ENCODE assay signal across 7 cellular contexts in the genomic region with DNA sequence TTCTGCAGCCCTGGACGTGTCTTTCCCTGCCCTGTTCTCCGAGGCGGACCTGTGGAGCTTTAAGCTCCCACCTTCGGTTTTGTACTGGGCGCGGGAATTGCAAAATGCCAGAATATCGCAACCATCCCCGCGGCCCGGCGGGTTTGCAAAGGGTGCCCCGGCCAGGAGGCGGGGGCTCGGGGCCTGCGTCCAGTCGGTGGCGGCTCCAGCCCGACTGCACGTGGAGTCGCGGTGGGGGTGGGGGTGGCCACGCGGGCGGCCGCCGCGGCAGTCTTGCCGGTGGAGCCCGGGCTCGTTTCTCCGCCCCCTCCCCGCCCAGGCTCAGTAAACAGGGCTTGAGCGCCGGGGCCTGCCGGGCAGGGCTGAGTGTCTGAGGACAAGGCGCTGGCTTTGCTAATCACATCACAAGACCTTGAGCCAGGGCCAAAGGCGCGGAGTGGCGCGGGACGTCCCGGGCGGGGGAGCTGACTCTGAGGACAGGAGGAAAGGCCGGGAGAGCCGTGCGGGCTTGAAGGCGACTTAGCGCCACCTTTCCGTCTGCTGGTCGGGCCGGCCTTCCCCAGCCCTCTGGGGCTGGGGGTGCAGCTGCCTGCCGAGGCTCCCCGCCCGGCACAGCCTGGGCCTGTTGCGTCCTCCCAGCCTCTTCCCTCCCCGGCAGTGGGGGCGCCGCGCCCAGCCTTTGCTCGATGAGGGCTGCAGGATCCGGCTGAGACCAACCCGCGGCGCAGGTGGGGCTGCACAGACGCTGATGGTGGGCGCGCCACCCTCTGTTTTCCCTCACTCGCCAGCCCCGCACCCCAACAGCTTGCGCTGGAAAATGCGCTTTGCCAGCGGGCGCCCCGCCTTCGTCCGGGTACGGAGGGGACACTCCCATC. TPM values are rescaled to one million over a fixed set of nuclear protein-coding genes. Genes with fewer than 3 reads are reported as not detected.
DNase-seq lines count a peak whose midpoint lies in the region; ATAC-seq, FAIRE-seq and TF ChIP-seq lines count a peak whose summit lies in the region.

No MANE protein-coding gene starts in this region.

- no peak for TF ChIP-seq CTCF in right lobe of liver (IDR thresholded peaks at IDR 0.05)

- H3K36me3 ChIP-seq in right lobe of liver, result peaks cover 0 to 32% (median 5%) of the 10 kb centered on the region in 4 donors

- peaks cover 2 to 35% (median 13%) of the 10 kb centered on the region in 4 donors for H3K4me1 ChIP-seq in right lobe of liver

- H3K27ac ChIP-seq in right lobe of liver, result peak overlapping the region; percentile 97 to 98 (median 98)

- peak overlapping the region; percentile 81 to 92 (median 84) for H3K4me3 ChIP-seq in right lobe of liver

- intact Hi-C loops in right lobe of liver (cut with DNase I), result loop anchor here (10.0 kb wide), 3 partner anchors 62 to 252 kb away; no protein-coding TSS in a partner anchor

- WGBS in right lobe of liver (ENCODE audit: insufficient coverage, low coverage, low lambda C conversion rate, missing lambda C conversion rate), result no CpG with 5 or more reads among the region's 77 CpGs

- H3K9me3 ChIP-seq in right lobe of liver, result no peaks in the 10 kb centered on the region

- FAIRE-seq in GM12892 (lab: Jason Lieb, UNC), result peak; percentile 66

- H3K27me3 ChIP-seq in right lobe of liver, result no peaks in the 10 kb centered on the region

- ATAC-seq in HG02938 (IDR thresholded peaks at IDR 0.05; ENCODE audit: unreplicated experiment) (peak; percentile 6), right lobe of liver (peak; percentile 58 to 79 (median 66))

- DNase-seq in GM12892 (ENCODE audit: insufficient read length) (peak; percentile 58), NCI-H345 treated with DMSO at 0.1 percent for 48 hours (lab: John Stamatoyannopoulos, UW; ENCODE audit: unreplicated experiment) (peak; percentile 51), dermis blood vessel endothelial cell (peak; percentile 84), right lobe of liver (peak; percentile 95 to 99 (median 98))
- DNase-seq in activated CD4-positive, alpha-beta T cell treated with anti-CD3 and anti-CD28 coated beads, Interleukin-2, amount 50 U/mL, for 1 hour, result peak; percentile 60
- peak; percentile 75 for DNase-seq in stimulated activated CD4-positive, alpha-beta T cell treated with anti-CD3 and anti-CD28 coated beads, Interleukin-4, amount 100 ng/mL, for 1 hour

- TF ChIP-seq POLR2A in GM12892 (IDR thresholded peaks at IDR 0.05; ENCODE audit: low read depth, low read length) (no peak), right lobe of liver (IDR thresholded peaks at IDR 0.05) (no peak)

RNA-seq across cellular contexts. Expression of a gene that starts 0.8 kb away (rescaled TPM):
- 17.0 TPM for polyA plus RNA-seq in GM12892 (2012; ENCODE audit: missing spikeins)
- total RNA-seq in dermis blood vessel endothelial cell (13.1 and 30.7 TPM in 2 replicates), right lobe of liver (10 to 100 TPM; 20.8 to 50.0 (median 33.6) TPM)

Comparison
In these comparisons a context has a peak if more than half of its experiments do, and no peak if none do; other contexts are left out.
1. Peak in every context shown above with its lines: DNase-seq, ATAC-seq, H3K4me3 ChIP-seq and H3K27ac ChIP-seq.